In the genomic region with DNA sequence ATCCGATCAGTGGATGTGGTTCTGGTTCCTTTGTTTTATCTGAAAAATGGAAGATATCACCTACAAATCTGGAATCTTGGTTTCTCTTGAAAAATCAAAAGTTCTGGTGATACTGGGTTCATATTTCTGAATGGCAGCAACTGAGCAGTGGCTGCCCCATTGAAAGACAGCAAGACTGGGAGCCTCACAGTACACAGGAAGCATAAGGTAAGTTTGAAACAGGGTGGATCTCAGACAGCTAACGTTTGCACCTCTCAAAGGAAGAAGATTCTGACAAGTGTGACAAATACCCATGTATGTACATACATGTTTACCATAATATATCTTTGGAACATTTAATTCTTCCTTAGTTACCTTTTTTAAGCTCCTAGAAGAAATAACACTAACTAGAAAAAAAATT, we compare ENCODE assay signal across 16 cellular contexts. TPM values are rescaled to one million over a fixed set of nuclear protein-coding genes. Genes with fewer than 3 reads are reported as not detected.
DNase-seq lines count a peak whose midpoint lies in the region; ATAC-seq lines count a peak whose summit lies in the region.
"Had no signal": no experiment of that assay in that cellular context is flagged by ENCODE, and none has a peak within 500 bp of the region (broad histone marks: within the 10 kb centered on the region; RNA-seq: fewer than 3 reads in every experiment).

A gene with protein sequence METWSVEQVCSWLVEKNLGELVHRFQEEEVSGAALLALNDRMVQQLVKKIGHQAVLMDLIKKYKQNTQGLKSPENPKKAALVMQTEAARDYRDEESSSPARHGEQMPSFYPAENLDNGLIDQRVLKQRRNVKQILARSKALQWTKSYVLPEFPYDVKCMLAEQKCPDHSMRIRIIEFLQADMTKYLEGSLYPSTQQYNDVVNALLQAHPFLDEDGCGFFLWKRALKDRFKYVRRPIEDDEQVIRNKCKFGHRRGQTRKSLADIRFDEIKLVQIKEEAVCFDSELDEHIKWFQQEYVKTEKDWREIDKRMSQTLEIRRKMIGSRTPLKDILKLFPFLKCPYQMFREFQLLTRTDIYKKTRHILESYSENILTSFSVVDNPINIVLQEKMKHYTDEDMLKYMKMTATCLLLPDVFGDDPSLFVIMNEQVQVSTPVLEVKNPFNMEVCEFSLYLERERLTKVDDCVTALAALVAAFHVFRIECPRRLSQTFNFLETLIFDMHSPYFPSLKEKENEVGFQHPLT (minus strand): TSS at position 177 of the 400 bp plus-strand sequence. CDS start 7,678 bp downstream, outside the sequence.

- peaks cover 47% of the 10 kb centered on the region for H3K4me1 Mint-ChIP-seq in activated T-cell treated with anti-CD3 and anti-CD28 coated beads, Interleukin-2, amount 50 U/mL, for 4 hours (ENCODE audit: low read depth)
- peaks cover 9% of the 10 kb centered on the region for H3K4me1 Mint-ChIP-seq in stimulated activated memory B cell treated with anti-CD40 and anti-IgM and Interleukin-4, amounts not matched to agents 10 μg/mL and 1 μg/mL and 100 μg/mL, for 72 hours

- H3K4me1 ChIP-seq in effector memory CD4-positive, alpha-beta T cell (ENCODE audit: control insufficient read depth, insufficient read depth, low read length, poor library complexity, severe bottlenecking), result peaks cover 19% of the 10 kb centered on the region
- H3K4me1 ChIP-seq: psoas muscle had no signal

- no peaks in the 10 kb centered on the region for H3K9me3 ChIP-seq in effector memory CD4-positive, alpha-beta T cell (ENCODE audit: control insufficient read depth, low read length)
- H3K9me3 ChIP-seq: psoas muscle had no signal

- no peak for DNase-seq in activated T-cell treated with anti-CD3 and anti-CD28 coated beads, Interleukin-2, amount 50 U/mL, for 4 hours
- no peak for DNase-seq in activated T-cell treated with anti-CD3 and anti-CD28 coated beads, Interleukin-2, amount 50 U/mL, for 1 hour
- no peak for DNase-seq in effector memory CD4-positive, alpha-beta T cell
- DNase-seq in DMS153 treated with DMSO at 0.1 percent for 48 hours (lab: John Stamatoyannopoulos, UW; ENCODE audit: unreplicated experiment) (no peak), medulla oblongata (ENCODE audit: extremely low spot score) (no peak)
- DNase-seq: activated gamma-delta T cell, COR-L47, cortex of kidney, NCI-H1417, psoas muscle had no signal

- no peak for ATAC-seq in activated T-cell treated with anti-CD3 and anti-CD28 coated beads, Interleukin-2, amount 50 U/mL, for 4 hours
- no peak for ATAC-seq in stimulated activated memory B cell treated with anti-CD40 and anti-IgM and Interleukin-4, amounts not matched to agents 10 μg/mL and 1 μg/mL and 100 μg/mL, for 72 hours
- ATAC-seq in GM21717 (IDR thresholded peaks at IDR 0.05; ENCODE audit: unreplicated experiment), result no peak
- ATAC-seq: psoas muscle had no signal

- no peaks in the 10 kb centered on the region for H3K27me3 ChIP-seq in effector memory CD4-positive, alpha-beta T cell (replicated peaks; ENCODE audit: control insufficient read depth, insufficient read depth, low read length, poor library complexity, severe bottlenecking)

- H3K36me3 Mint-ChIP-seq in activated T-cell treated with anti-CD3 and anti-CD28 coated beads, Interleukin-2, amount 50 U/mL, for 4 hours (ENCODE audit: insufficient read depth), result peaks cover 7% of the 10 kb centered on the region
- no peaks in the 10 kb centered on the region for H3K36me3 Mint-ChIP-seq in stimulated activated memory B cell treated with anti-CD40 and anti-IgM and Interleukin-4, amounts not matched to agents 10 μg/mL and 1 μg/mL and 100 μg/mL, for 72 hours
- H3K36me3 Mint-ChIP-seq: naive B cell had no signal

- no peaks in the 10 kb centered on the region for H3K36me3 ChIP-seq in effector memory CD4-positive, alpha-beta T cell (ENCODE audit: control insufficient read depth, insufficient read depth, low read length)

- intact Hi-C loops in T-helper 2 cell treated with Interferon-gamma antibody and Interleukin-4, amounts not matched to agents 100 ng/mL and 5 ng/mL, for 36 hours (cut with micrococcal nuclease), result loop anchor here (1.0 to 5.0 kb wide), 6 partner anchors 7 to 200 kb away; no protein-coding TSS in a partner anchor

- H3K27ac Mint-ChIP-seq in stimulated activated memory B cell treated with anti-CD40 and anti-IgM and Interleukin-4, amounts not matched to agents 10 μg/mL and 1 μg/mL and 100 μg/mL, for 72 hours, result peak within 1 kb of the TSS; percentile 53

- H3K27me3 Mint-ChIP-seq in activated T-cell treated with anti-CD3 and anti-CD28 coated beads, Interleukin-2, amount 50 U/mL, for 4 hours (ENCODE audit: low read depth), result no peaks in the 10 kb centered on the region
- H3K27me3 Mint-ChIP-seq in stimulated activated memory B cell treated with anti-CD40 and anti-IgM and Interleukin-4, amounts not matched to agents 10 μg/mL and 1 μg/mL and 100 μg/mL, for 72 hours, result no peaks in the 10 kb centered on the region
- H3K27me3 Mint-ChIP-seq: naive B cell had no signal

- peak within 1 kb of the TSS; percentile 53 for H3K4me3 ChIP-seq in effector memory CD4-positive, alpha-beta T cell (ENCODE audit: insufficient read depth, low read depth, low read length, poor library complexity, severe bottlenecking)
- H3K4me3 ChIP-seq: psoas muscle had no signal

- H3K27ac ChIP-seq in effector memory CD4-positive, alpha-beta T cell (ENCODE audit: insufficient read depth, low read length, poor library complexity, severe bottlenecking), result peak within 1 kb of the TSS; percentile 50
- H3K27ac ChIP-seq: psoas muscle had no signal

- H3K4me3 Mint-ChIP-seq in activated T-cell treated with anti-CD3 and anti-CD28 coated beads, Interleukin-2, amount 50 U/mL, for 4 hours, result peak within 1 kb of the TSS; percentile 76
- no peak within 1 kb of the TSS for H3K4me3 Mint-ChIP-seq in stimulated activated memory B cell treated with anti-CD40 and anti-IgM and Interleukin-4, amounts not matched to agents 10 μg/mL and 1 μg/mL and 100 μg/mL, for 72 hours

- peaks cover 14% of the 10 kb centered on the region for H3K9me3 Mint-ChIP-seq in activated T-cell treated with anti-CD3 and anti-CD28 coated beads, Interleukin-2, amount 50 U/mL, for 4 hours
- H3K9me3 Mint-ChIP-seq in stimulated activated memory B cell treated with anti-CD40 and anti-IgM and Interleukin-4, amounts not matched to agents 10 μg/mL and 1 μg/mL and 100 μg/mL, for 72 hours, result peaks cover 4% of the 10 kb centered on the region

RNA-seq across cellular contexts. Expression of the gene that starts here (rescaled TPM):
- 1 to 10 TPM; 2.1 to 2.9 (median 2.2) TPM for total RNA-seq in activated T-cell treated with anti-CD3 and anti-CD28 coated beads, Interleukin-2, amount 50 U/mL, for 4 hours
- 72.3 and 75.7 TPM in 2 replicates for total RNA-seq in T-helper 2 cell treated with Interferon-gamma antibody and Interleukin-4, amounts not matched to agents 100 ng/mL and 5 ng/mL, for 36 hours
- total RNA-seq: LHCN-M2, lower leg skin had no signal

Comparison
In these comparisons a context has a peak if more than half of its experiments do, and no peak if none do; other contexts are left out.
1. RNA of the gene that starts here (total RNA-seq): 72.3 to 75.7 TPM in T-helper 2 cell treated with Interferon-gamma antibody and Interleukin-4, amounts not matched to agents 100 ng/mL and 5 ng/mL, for 36 hours; 2.1 to 2.9 TPM in activated T-cell treated with anti-CD3 and anti-CD28 coated beads, Interleukin-2, amount 50 U/mL, for 4 hours; every median in the first group is over 10 times any median in the second.